23 cellular contexts compared by ENCODE assay signal in the genomic region with DNA sequence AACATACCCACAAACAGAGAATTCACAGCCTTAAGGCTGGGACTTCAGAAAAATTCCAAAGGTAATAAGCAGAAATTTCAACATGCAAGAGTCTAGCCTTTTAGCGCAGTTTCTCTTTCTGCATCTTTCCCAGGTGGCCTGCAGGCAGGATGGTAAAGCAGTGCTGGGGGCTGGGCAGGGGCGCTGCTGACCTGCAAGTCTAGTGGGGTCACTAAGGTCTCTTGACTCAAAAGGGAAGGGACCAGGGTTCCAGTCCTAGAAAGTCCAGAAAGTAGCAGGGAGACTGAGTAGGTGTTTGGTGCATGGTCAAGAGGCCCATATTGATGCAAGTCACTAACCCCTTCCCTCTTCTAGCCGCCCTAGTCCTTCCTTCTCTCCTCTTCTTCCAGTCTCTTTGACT.
A peak's percentile ranks its signal among the peaks of the same experiment; 100 is the strongest.
DNase-seq lines count a peak whose midpoint lies in the region; ATAC-seq and TF ChIP-seq lines count a peak whose summit lies in the region.
"Had no signal": no experiment of that assay in that cellular context is flagged by ENCODE, and none has a peak within 500 bp of the region (broad histone marks: within the 10 kb centered on the region; RNA-seq: fewer than 3 reads in every experiment).

No MANE protein-coding gene starts in this region.

- no peak for ATAC-seq in activated CD8-positive, alpha-beta memory T cell treated with anti-CD3 and anti-CD28 coated beads, Interleukin-2, amount 10 ng/mL, durations not matched to agents 7 days and 5 days
- ATAC-seq: GM12878, PC-3, Right ventricle myocardium inferior, SK-N-SH treated with all-trans-retinoic acid at 6 μM for 48 hours had no signal

- peaks cover 2% of the 10 kb centered on the region for H3K36me3 Mint-ChIP-seq in activated CD8-positive, alpha-beta memory T cell treated with anti-CD3 and anti-CD28 coated beads, Interleukin-2, amount 10 ng/mL, durations not matched to agents 7 days and 5 days
- H3K36me3 Mint-ChIP-seq in Calu3 (ENCODE audit: insufficient read depth, unreplicated experiment) (peaks cover 49% of the 10 kb centered on the region), osteocyte (ENCODE audit: unreplicated experiment) (no peaks in the 10 kb centered on the region)
- H3K36me3 Mint-ChIP-seq: CD4-positive, CD25-positive, alpha-beta regulatory T cell had no signal

- no peak overlapping the region for H3K4me3 Mint-ChIP-seq in activated CD8-positive, alpha-beta memory T cell treated with anti-CD3 and anti-CD28 coated beads, Interleukin-2, amount 10 ng/mL, durations not matched to agents 7 days and 5 days
- H3K4me3 Mint-ChIP-seq in Calu3 (ENCODE audit: low read depth, unreplicated experiment) (no peak overlapping the region), osteocyte (ENCODE audit: unreplicated experiment) (no peak overlapping the region)
- H3K4me3 Mint-ChIP-seq: CD4-positive, CD25-positive, alpha-beta regulatory T cell had no signal

- no peak overlapping the region for H4K91ac ChIP-seq in neuronal stem cell (ENCODE audit: low read depth, low read length, poor library complexity)

- WGBS in neuronal stem cell (ENCODE audit: extremely low coverage in 2 of 2, insufficient read length in 2 of 2, insufficient replicate concordance in 1 of 2), 2 donors, result no CpG with 5 or more reads among the region's 3 CpGs

- no peaks in the 10 kb centered on the region for H3K36me3 ChIP-seq in neuronal stem cell (replicated peaks in 1 of 2; ENCODE audit: control insufficient read depth in 2 of 2, insufficient read depth in 2 of 2, low read length in 2 of 2)
- H3K36me3 ChIP-seq: BLaER1, MG63, SJCRH30 had no signal

- no peaks in the 10 kb centered on the region for H3K27me3 ChIP-seq in neuronal stem cell (ENCODE audit: control insufficient read depth in 3 of 3, insufficient read depth in 3 of 3, low read depth in 1 of 3, low read length in 3 of 3)
- H3K27me3 ChIP-seq: BLaER1, MG63, SJCRH30 had no signal

- no peak overlapping the region for H2BK5ac ChIP-seq in neuronal stem cell (ENCODE audit: low read length)

- H3K4me3 ChIP-seq in coronary artery, result no peak overlapping the region
- no peak overlapping the region for H3K4me3 ChIP-seq in neuronal stem cell (ENCODE audit: low read length in 2 of 2)
- H3K4me3 ChIP-seq: BLaER1, GM12878, MG63, SJCRH30 had no signal

- no peak overlapping the region for H3K14ac ChIP-seq in neuronal stem cell (ENCODE audit: low read length)

- no peak overlapping the region for H2BK12ac ChIP-seq in neuronal stem cell (ENCODE audit: low read length)

- H3K9me3 ChIP-seq in neuronal stem cell (replicated peaks in 1 of 2; ENCODE audit: control insufficient read depth in 2 of 2, insufficient read depth in 1 of 2, low read depth in 1 of 2, low read length in 2 of 2), result no peaks in the 10 kb centered on the region
- H3K9me3 ChIP-seq: BLaER1, MG63, SJCRH30 had no signal

- no peak overlapping the region for H3K27ac Mint-ChIP-seq in activated CD8-positive, alpha-beta memory T cell treated with anti-CD3 and anti-CD28 coated beads, Interleukin-2, amount 10 ng/mL, durations not matched to agents 7 days and 5 days
- H3K27ac Mint-ChIP-seq in Calu3 (ENCODE audit: unreplicated experiment), result peak overlapping the region; percentile 96
- H3K27ac Mint-ChIP-seq in osteocyte (ENCODE audit: unreplicated experiment), result no peak overlapping the region
- H3K27ac Mint-ChIP-seq: CD4-positive, CD25-positive, alpha-beta regulatory T cell had no signal

- H3K79me1 ChIP-seq in neuronal stem cell (ENCODE audit: low read depth, low read length), result no peaks in the 10 kb centered on the region

- peak; percentile 33 for DNase-seq in activated CD8-positive, alpha-beta memory T cell treated with anti-CD3 and anti-CD28 coated beads, Interleukin-2, amount 50 U/mL, for 48 hours
- DNase-seq in activated CD8-positive, alpha-beta memory T cell treated with anti-CD3 and anti-CD28 coated beads, Interleukin-2, amount 10 ng/mL, durations not matched to agents 7 days and 5 days, result no peak
- DNase-seq in Calu3 (no peak), coronary artery (ENCODE audit: low spot score) (peak; percentile 50), neuronal stem cell (ENCODE audit: low spot score) (no peak), osteocyte (ENCODE audit: extremely low spot score, unreplicated experiment) (no peak)
- DNase-seq in stimulated activated CD4-positive, alpha-beta T cell treated with anti-CD3 and anti-CD28 coated beads, Interleukin-2, amount 100 ng/mL, for 48 hours, result no peak
- DNase-seq: CD4-positive, CD25-positive, alpha-beta regulatory T cell; DMS79; EL; GDM1; KG1; MG63; NCI-H2029; NCI-H446 treated with DMSO at 0.1 percent for 48 hours; NCI-H526; NK-92 treated with Interleukin-12 subunit alpha and Interleukin-12 subunit beta, amount 100 ng/mL, for 24 hours; PC-3; SJCRH30 had no signal

- H3K27ac ChIP-seq in coronary artery (no peak overlapping the region), neuronal stem cell (replicated peaks; ENCODE audit: low read length) (no peak overlapping the region)
- H3K27ac ChIP-seq: BLaER1, SJCRH30 had no signal

- no peak overlapping the region for H2AFZ ChIP-seq in neuronal stem cell (ENCODE audit: low read length)

- H3K9me3 Mint-ChIP-seq in activated CD8-positive, alpha-beta memory T cell treated with anti-CD3 and anti-CD28 coated beads, Interleukin-2, amount 10 ng/mL, durations not matched to agents 7 days and 5 days (ENCODE audit: low read depth), result no peaks in the 10 kb centered on the region
- no peaks in the 10 kb centered on the region for H3K9me3 Mint-ChIP-seq in Calu3 (ENCODE audit: low read depth, unreplicated experiment)
- H3K9me3 Mint-ChIP-seq in osteocyte (ENCODE audit: unreplicated experiment), result no peaks in the 10 kb centered on the region

- peaks cover 13% of the 10 kb centered on the region for H3K4me1 Mint-ChIP-seq in activated CD8-positive, alpha-beta memory T cell treated with anti-CD3 and anti-CD28 coated beads, Interleukin-2, amount 10 ng/mL, durations not matched to agents 7 days and 5 days
- peaks cover 84% of the 10 kb centered on the region for H3K4me1 Mint-ChIP-seq in Calu3 (ENCODE audit: low read depth, unreplicated experiment)
- peaks cover 37% of the 10 kb centered on the region for H3K4me1 Mint-ChIP-seq in osteocyte (ENCODE audit: unreplicated experiment)

- BruUV-seq in Calu3 (replicated peaks; lab: Mats Ljungman, UMichigan), result no TSS peak

- intact Hi-C loops in Calu3 (cut with micrococcal nuclease; ENCODE audit: unreplicated experiment), result no loop called here

- H3K4ac ChIP-seq in neuronal stem cell (ENCODE audit: low read length), result peak overlapping the region; percentile 56

- H2BK15ac ChIP-seq in neuronal stem cell (ENCODE audit: low read length), result peak overlapping the region; percentile 45

- H2BK120ac ChIP-seq in neuronal stem cell (ENCODE audit: low read depth, low read length), result no peak overlapping the region

- H4K8ac ChIP-seq in neuronal stem cell (ENCODE audit: low read depth, low read length), result no peak overlapping the region

- H3K27me3 Mint-ChIP-seq in activated CD8-positive, alpha-beta memory T cell treated with anti-CD3 and anti-CD28 coated beads, Interleukin-2, amount 10 ng/mL, durations not matched to agents 7 days and 5 days, result no peaks in the 10 kb centered on the region
- H3K27me3 Mint-ChIP-seq in Calu3 (ENCODE audit: unreplicated experiment) (no peaks in the 10 kb centered on the region), osteocyte (ENCODE audit: unreplicated experiment) (no peaks in the 10 kb centered on the region)

- peak overlapping the region; percentile 49 for H2AK5ac ChIP-seq in neuronal stem cell (ENCODE audit: low read depth, low read length)

- H3K4me1 ChIP-seq in neuronal stem cell (ENCODE audit: control insufficient read depth in 2 of 2, insufficient read depth in 1 of 2, low read depth in 1 of 2, low read length in 2 of 2), result peaks cover 15 to 22% of the 10 kb centered on the region in 2 donors

- peak overlapping the region; percentile 70 for H3K18ac ChIP-seq in neuronal stem cell (ENCODE audit: low read length)

- no peak overlapping the region for H3K23ac ChIP-seq in neuronal stem cell (ENCODE audit: low read depth, low read length, poor library complexity)

- no peak overlapping the region for H3K9ac ChIP-seq in neuronal stem cell (ENCODE audit: low read depth, low read length, poor library complexity)
- H3K9ac ChIP-seq: BLaER1 had no signal

- no peak overlapping the region for H3K4me2 ChIP-seq in neuronal stem cell (ENCODE audit: insufficient read depth, low read length, poor library complexity, severe bottlenecking)
- H3K4me2 ChIP-seq: BLaER1 had no signal

- CTCF ChIA-PET in activated CD8-positive, alpha-beta memory T cell treated with anti-CD3 and anti-CD28 coated beads, Interleukin-2, amount 10 ng/mL, durations not matched to agents 7 days and 5 days (lab: Charles Lee), result no interaction called here
- CTCF ChIA-PET in Calu3 (lab: Charles Lee), result interaction anchor here (1.4 kb wide), 1 partner anchor 47 kb away, joined by 3 read pairs; no protein-coding TSS in a partner anchor

- TF ChIP-seq CTCF in Calu3 (IDR thresholded peaks at IDR 0.05; ENCODE audit: unreplicated experiment), result no peak
- no peak for TF ChIP-seq CTCF in coronary artery (IDR thresholded peaks at IDR 0.05)
- no peak for TF ChIP-seq CTCF in osteocyte (IDR thresholded peaks at IDR 0.05)

Comparison
In these comparisons a context has a peak if more than half of its experiments do, and no peak if none do; other contexts are left out.
1. DNase-seq: peak in activated CD8-positive, alpha-beta memory T cell treated with anti-CD3 and anti-CD28 coated beads, Interleukin-2, amount 50 U/mL, for 48 hours (single experiment) and coronary artery (single experiment); none in activated CD8-positive, alpha-beta memory T cell treated with anti-CD3 and anti-CD28 coated beads, Interleukin-2, amount 10 ng/mL, durations not matched to agents 7 days and 5 days (single experiment), Calu3 (single experiment), neuronal stem cell (single experiment), stimulated activated CD4-positive, alpha-beta T cell treated with anti-CD3 and anti-CD28 coated beads, Interleukin-2, amount 100 ng/mL, for 48 hours (0 of 2) and osteocyte (single experiment).